In the genomic region with DNA sequence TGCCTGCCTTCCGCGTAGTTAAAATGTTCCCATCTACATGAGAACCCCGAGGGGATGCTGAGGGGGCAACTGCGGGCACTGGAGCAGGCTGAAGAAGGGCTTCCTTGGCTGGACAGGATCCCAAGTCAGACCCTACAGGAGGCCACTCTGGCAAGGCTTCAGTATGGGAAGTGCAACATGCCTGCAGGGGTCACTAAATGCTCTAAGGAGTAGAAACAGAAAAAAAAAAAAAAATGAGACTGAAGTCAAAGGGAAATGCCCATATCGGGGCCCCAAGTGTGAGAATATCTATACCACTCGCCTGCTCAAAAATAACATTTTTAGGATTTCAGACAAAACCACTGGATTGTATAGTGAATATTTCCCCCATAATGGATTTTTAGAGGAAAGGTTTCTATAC, we compare ENCODE assay signal across 24 cellular contexts. TPM values are rescaled to one million over a fixed set of nuclear protein-coding genes. Genes with fewer than 3 reads are reported as not detected.
DNase-seq lines count a peak whose midpoint lies in the region; TF ChIP-seq lines count a peak whose summit lies in the region.
"Had no signal": no experiment of that assay in that cellular context is flagged by ENCODE, and none has a peak within 500 bp of the region (broad histone marks: within the 10 kb centered on the region; RNA-seq: fewer than 3 reads in every experiment).

No MANE protein-coding gene starts in this region.

- no peak overlapping the region for H2AFZ ChIP-seq in osteoblast (ENCODE audit: low read length)

- H3K27ac Mint-ChIP-seq in endodermal cell (no peak overlapping the region), progenitor cell of endocrine pancreas (no peak overlapping the region)
- no peak overlapping the region for H3K27ac Mint-ChIP-seq in activated T-helper 1 cell treated with anti-CD3 and anti-CD28 coated beads, Interleukin-12 subunit alpha, Interleukin-12 subunit beta, Interleukin-2, Interleukin-4 antibody, amounts not matched to agents 30 ng/mL and 10 ng/mL and 1 ng/mL, durations not matched to agents 14 hours and 24 hours and 36 hours
- H3K27ac Mint-ChIP-seq: B cell; stimulated activated effector memory CD8-positive, alpha-beta T cell treated with anti-CD3 and anti-CD28 coated beads, Interleukin-12 subunit alpha, Interleukin-12 subunit beta, amount 100 ng/mL, for 72 hours had no signal

- 89 to 100% methylated on average over 4 of the region's 6 CpGs for WGBS in endodermal cell (ENCODE audit: insufficient coverage in 1 of 2, insufficient read length in 1 of 2), 2 experiments

- H3K9me3 Mint-ChIP-seq in endodermal cell = no peaks in the 10 kb centered on the region
- no peaks in the 10 kb centered on the region for H3K9me3 Mint-ChIP-seq in progenitor cell of endocrine pancreas (ENCODE audit: low read depth)
- H3K9me3 Mint-ChIP-seq in activated T-helper 1 cell treated with anti-CD3 and anti-CD28 coated beads, Interleukin-12 subunit alpha, Interleukin-12 subunit beta, Interleukin-2, Interleukin-4 antibody, amounts not matched to agents 30 ng/mL and 10 ng/mL and 1 ng/mL, durations not matched to agents 14 hours and 24 hours and 36 hours = no peaks in the 10 kb centered on the region
- H3K9me3 Mint-ChIP-seq: stimulated activated effector memory CD8-positive, alpha-beta T cell treated with anti-CD3 and anti-CD28 coated beads, Interleukin-12 subunit alpha, Interleukin-12 subunit beta, amount 100 ng/mL, for 72 hours had no signal

- H3K4me3 Mint-ChIP-seq in endodermal cell (no peak overlapping the region), progenitor cell of endocrine pancreas (ENCODE audit: low read depth) (no peak overlapping the region)
- no peak overlapping the region for H3K4me3 Mint-ChIP-seq in activated T-helper 1 cell treated with anti-CD3 and anti-CD28 coated beads, Interleukin-12 subunit alpha, Interleukin-12 subunit beta, Interleukin-2, Interleukin-4 antibody, amounts not matched to agents 30 ng/mL and 10 ng/mL and 1 ng/mL, durations not matched to agents 14 hours and 24 hours and 36 hours
- H3K4me3 Mint-ChIP-seq: B cell; stimulated activated effector memory CD8-positive, alpha-beta T cell treated with anti-CD3 and anti-CD28 coated beads, Interleukin-12 subunit alpha, Interleukin-12 subunit beta, amount 100 ng/mL, for 72 hours had no signal

- no peaks in the 10 kb centered on the region for H4K20me1 ChIP-seq in osteoblast (ENCODE audit: insufficient read depth, low read length)

- intact Hi-C loops in activated T-helper 1 cell treated with anti-CD3 and anti-CD28 coated beads, Interleukin-12 subunit alpha, Interleukin-12 subunit beta, Interleukin-2, Interleukin-4 antibody, amounts not matched to agents 30 ng/mL and 10 ng/mL and 1 ng/mL, durations not matched to agents 14 hours and 24 hours and 36 hours (cut with micrococcal nuclease) = no loop called here

- no peaks in the 10 kb centered on the region for H3K79me2 ChIP-seq in osteoblast (ENCODE audit: insufficient read depth, low read length)

- H3K36me3 ChIP-seq in endodermal cell (ENCODE audit: control insufficient read depth, insufficient read depth, low read length) (peaks cover 34% of the 10 kb centered on the region), osteoblast (ENCODE audit: insufficient read depth, low read length) (peaks cover 28% of the 10 kb centered on the region)

- no peak overlapping the region for H3K4me3 ChIP-seq in endodermal cell (ENCODE audit: low read length)
- H3K4me3 ChIP-seq in osteoblast (ENCODE audit: insufficient read depth, low read length) = no peak overlapping the region
- H3K4me3 ChIP-seq: pancreas, thyroid gland had no signal

- H3K27ac ChIP-seq in endodermal cell (ENCODE audit: low read depth, low read length) = no peak overlapping the region
- no peak overlapping the region for H3K27ac ChIP-seq in osteoblast (ENCODE audit: low read depth, low read length)
- H3K27ac ChIP-seq: pancreas, thyroid gland had no signal

- no peak overlapping the region for H3K4me2 ChIP-seq in osteoblast (ENCODE audit: insufficient read depth, low read length)

- no peaks in the 10 kb centered on the region for H3K4me1 Mint-ChIP-seq in endodermal cell
- no peaks in the 10 kb centered on the region for H3K4me1 Mint-ChIP-seq in progenitor cell of endocrine pancreas (ENCODE audit: low read depth)
- H3K4me1 Mint-ChIP-seq in activated T-helper 1 cell treated with anti-CD3 and anti-CD28 coated beads, Interleukin-12 subunit alpha, Interleukin-12 subunit beta, Interleukin-2, Interleukin-4 antibody, amounts not matched to agents 30 ng/mL and 10 ng/mL and 1 ng/mL, durations not matched to agents 14 hours and 24 hours and 36 hours (ENCODE audit: low read depth) = no peaks in the 10 kb centered on the region
- H3K4me1 Mint-ChIP-seq: B cell; stimulated activated effector memory CD8-positive, alpha-beta T cell treated with anti-CD3 and anti-CD28 coated beads, Interleukin-12 subunit alpha, Interleukin-12 subunit beta, amount 100 ng/mL, for 72 hours had no signal

- H3K4me1 ChIP-seq in endodermal cell (ENCODE audit: control insufficient read depth, insufficient read depth, low read length) = no peaks in the 10 kb centered on the region
- H3K4me1 ChIP-seq in osteoblast (ENCODE audit: insufficient read depth, low read length) = peaks cover 11% of the 10 kb centered on the region
- H3K4me1 ChIP-seq: pancreas, thyroid gland had no signal

- H3K9ac ChIP-seq in endodermal cell (ENCODE audit: extremely low read depth, low read length, poor library complexity, severe bottlenecking) = no peak overlapping the region

- peak; percentile 67 for TF ChIP-seq CTCF in endodermal cell (conservative IDR thresholded peaks at IDR 0.05)
- TF ChIP-seq CTCF in progenitor cell of endocrine pancreas (IDR thresholded peaks at IDR 0.05; ENCODE audit: unreplicated experiment) = peak; percentile 10
- TF ChIP-seq CTCF in osteoblast (IDR thresholded peaks at IDR 0.05; ENCODE audit: extremely low read depth, low read depth, low read length) = no peak

- no peaks in the 10 kb centered on the region for H3K27me3 ChIP-seq in endodermal cell (ENCODE audit: control insufficient read depth, insufficient read depth, low read length, poor library complexity, severe bottlenecking)
- H3K27me3 ChIP-seq in osteoblast (ENCODE audit: insufficient read depth, low read length) = no peaks in the 10 kb centered on the region
- H3K27me3 ChIP-seq: pancreas, thyroid gland had no signal

- H3K36me3 Mint-ChIP-seq in endodermal cell (ENCODE audit: low read depth) (peaks cover 27% of the 10 kb centered on the region), progenitor cell of endocrine pancreas (ENCODE audit: insufficient read depth) (peaks cover 15% of the 10 kb centered on the region)
- H3K36me3 Mint-ChIP-seq in activated T-helper 1 cell treated with anti-CD3 and anti-CD28 coated beads, Interleukin-12 subunit alpha, Interleukin-12 subunit beta, Interleukin-2, Interleukin-4 antibody, amounts not matched to agents 30 ng/mL and 10 ng/mL and 1 ng/mL, durations not matched to agents 14 hours and 24 hours and 36 hours (ENCODE audit: low read depth) = peaks cover 27% of the 10 kb centered on the region

- H3K27me3 Mint-ChIP-seq in endodermal cell (ENCODE audit: insufficient read depth) (no peaks in the 10 kb centered on the region), progenitor cell of endocrine pancreas (no peaks in the 10 kb centered on the region)
- H3K27me3 Mint-ChIP-seq in activated T-helper 1 cell treated with anti-CD3 and anti-CD28 coated beads, Interleukin-12 subunit alpha, Interleukin-12 subunit beta, Interleukin-2, Interleukin-4 antibody, amounts not matched to agents 30 ng/mL and 10 ng/mL and 1 ng/mL, durations not matched to agents 14 hours and 24 hours and 36 hours (ENCODE audit: insufficient read depth) = no peaks in the 10 kb centered on the region
- H3K27me3 Mint-ChIP-seq: B cell had no signal

- no peaks in the 10 kb centered on the region for H3K9me3 ChIP-seq in endodermal cell (ENCODE audit: control insufficient read depth, low read length)
- H3K9me3 ChIP-seq in osteoblast (ENCODE audit: low read depth, low read length) = no peaks in the 10 kb centered on the region
- H3K9me3 ChIP-seq: pancreas, thyroid gland had no signal

- DNase-seq in DMS 273 (lab: John Stamatoyannopoulos, UW; ENCODE audit: unreplicated experiment) (peak; percentile 7), DMS 273 treated with DMSO at 0.1 percent for 48 hours (lab: John Stamatoyannopoulos, UW) (no peak), NAMALWA (ENCODE audit: low spot score) (peak; percentile 8), endodermal cell (peak; percentile 69), progenitor cell of endocrine pancreas (ENCODE audit: low spot score, unreplicated experiment) (no peak), osteoblast (ENCODE audit: insufficient read length, low spot score, missing footprints) (no peak), cerebellar cortex (ENCODE audit: low spot score) (no peak)
- no peak for DNase-seq in activated T-helper 1 cell treated with anti-CD3 and anti-CD28 coated beads, Interleukin-12 subunit alpha, Interleukin-12 subunit beta, Interleukin-2, Interleukin-4 antibody, amounts not matched to agents 30 ng/mL and 10 ng/mL and 1 ng/mL, durations not matched to agents 14 hours and 24 hours and 36 hours (ENCODE audit: low spot score)
- DNase-seq: activated naive CD4-positive, alpha-beta T cell treated with Interleukin-2 at 50 U/mL for 16 hours; activated T-cell treated with anti-CD3 and anti-CD28 coated beads for 4 hours; central memory CD4-positive, alpha-beta T cell; COR-L47; effector memory CD4-positive, alpha-beta T cell; GOT3; head of caudate nucleus; islet precursor cell; MM.1S; NCI-H1694 treated with DMSO at 0.1 percent for 48 hours; pancreas; Right ventricle myocardium superior; T-helper 1 cell; thyroid gland had no signal

RNA-seq across cellular contexts. Expression of gene FAM204A, which starts 33.5 kb away (rescaled TPM):
- total RNA-seq in endodermal cell = 10 to 100 TPM; 40.9 to 43.3 TPM
- polyA plus RNA-seq in endodermal cell (2013, experiment 1 of 2) = 47.6 TPM
- polyA plus RNA-seq in endodermal cell (2013, experiment 2 of 2) = 44.9 TPM
- 55.3 and 64.7 TPM in 2 replicates for total RNA-seq in progenitor cell of endocrine pancreas
- 61.8 and 63.3 TPM in 2 replicates for total RNA-seq in activated T-helper 1 cell treated with anti-CD3 and anti-CD28 coated beads, Interleukin-12 subunit alpha, Interleukin-12 subunit beta, Interleukin-2, Interleukin-4 antibody, amounts not matched to agents 30 ng/mL and 10 ng/mL and 1 ng/mL, durations not matched to agents 14 hours and 24 hours and 36 hours
- total RNA-seq in osteoblast = 75.7 and 85.8 TPM in 2 replicates

Comparison
In these comparisons a context has a peak if more than half of its experiments do, and no peak if none do; other contexts are left out.
1. DNase-seq: peak in DMS 273 (single experiment), NAMALWA (single experiment) and endodermal cell (single experiment); none in DMS 273 treated with DMSO at 0.1 percent for 48 hours (single experiment), progenitor cell of endocrine pancreas (single experiment), activated T-helper 1 cell treated with anti-CD3 and anti-CD28 coated beads, Interleukin-12 subunit alpha, Interleukin-12 subunit beta, Interleukin-2, Interleukin-4 antibody, amounts not matched to agents 30 ng/mL and 10 ng/mL and 1 ng/mL, durations not matched to agents 14 hours and 24 hours and 36 hours (single experiment), osteoblast (single experiment) and cerebellar cortex (single experiment).